Comparison of ENCODE assay signal across 8 cellular contexts in genomic region chr20:44887466-44887865, GRCh38. TPM values are rescaled to one million over a fixed set of nuclear protein-coding genes. Genes with fewer than 3 reads are reported as not detected.
DNase-seq lines count a peak whose midpoint lies in the region; ATAC-seq and TF ChIP-seq lines count a peak whose summit lies in the region.

No MANE protein-coding gene starts in this region.

- peaks cover 3% of the 10 kb centered on the region for H3K9me3 Mint-ChIP-seq in activated CD4-positive, alpha-beta T cell treated with anti-CD3 and anti-CD28 coated beads, Interleukin-2, amount 10 ng/mL, durations not matched to agents 7 days and 5 days
- H3K9me3 Mint-ChIP-seq in activated CD4-positive, alpha-beta memory T cell treated with anti-CD3 and anti-CD28 coated beads for 36 hours = peaks cover 3% of the 10 kb centered on the region

- H3K4me1 Mint-ChIP-seq in activated CD4-positive, alpha-beta T cell treated with anti-CD3 and anti-CD28 coated beads, Interleukin-2, amount 10 ng/mL, durations not matched to agents 7 days and 5 days = peaks cover 62% of the 10 kb centered on the region
- H3K4me1 Mint-ChIP-seq in activated CD4-positive, alpha-beta memory T cell treated with anti-CD3 and anti-CD28 coated beads for 36 hours (ENCODE audit: low read depth) = peaks cover 62% of the 10 kb centered on the region

- no peak for DNase-seq in activated CD4-positive, alpha-beta T cell treated with anti-CD3 and anti-CD28 coated beads, Interleukin-2, amount 10 ng/mL, durations not matched to agents 7 days and 5 days
- DNase-seq in activated CD4-positive, alpha-beta T cell treated with anti-CD3 and anti-CD28 coated beads for 1 hour = no peak
- no peak for DNase-seq in activated CD4-positive, alpha-beta memory T cell treated with anti-CD3 and anti-CD28 coated beads for 36 hours
- DNase-seq in stomach = no peak

- peaks cover 47 to 72% (median 60%) of the 10 kb centered on the region in 4 donors for H3K4me1 ChIP-seq in stomach

- peak overlapping the region; percentile 94 for H3K27ac Mint-ChIP-seq in activated CD4-positive, alpha-beta T cell treated with anti-CD3 and anti-CD28 coated beads, Interleukin-2, amount 10 ng/mL, durations not matched to agents 7 days and 5 days
- peak overlapping the region; percentile 82 for H3K27ac Mint-ChIP-seq in activated CD4-positive, alpha-beta memory T cell treated with anti-CD3 and anti-CD28 coated beads for 36 hours

- H3K9me3 ChIP-seq in stomach = no peaks in the 10 kb centered on the region

- H3K36me3 Mint-ChIP-seq in activated CD4-positive, alpha-beta T cell treated with anti-CD3 and anti-CD28 coated beads, Interleukin-2, amount 10 ng/mL, durations not matched to agents 7 days and 5 days (ENCODE audit: low read depth) = peaks cover 41% of the 10 kb centered on the region
- peaks cover 38% of the 10 kb centered on the region for H3K36me3 Mint-ChIP-seq in activated CD4-positive, alpha-beta memory T cell treated with anti-CD3 and anti-CD28 coated beads for 36 hours

- CTCF ChIA-PET in activated CD4-positive, alpha-beta T cell treated with anti-CD3 and anti-CD28 coated beads, Interleukin-2, amount 10 ng/mL, durations not matched to agents 7 days and 5 days (lab: Charles Lee) = interaction anchor here (0.7 to 1.8 kb wide), 4 partner anchors 8 to 55 kb away, joined by 3 to 8 read pairs (median 5); partner anchors contain the start of gene PABPC1L
- CTCF ChIA-PET in activated CD4-positive, alpha-beta memory T cell treated with anti-CD3 and anti-CD28 coated beads for 36 hours (lab: Charles Lee) = interaction anchor here (0.6 to 3.6 kb wide), 7 partner anchors 9 to 304 kb away, joined by 3 to 18 read pairs (median 6); partner anchors contain the start of genes PABPC1L and STK4

- TF ChIP-seq POLR2A in stomach (IDR thresholded peaks at IDR 0.05) = no peak

- TF ChIP-seq CTCF in stomach (IDR thresholded peaks at IDR 0.05) = no peak

- no peaks in the 10 kb centered on the region for H3K27me3 ChIP-seq in stomach

- H3K4me3 Mint-ChIP-seq in activated CD4-positive, alpha-beta T cell treated with anti-CD3 and anti-CD28 coated beads, Interleukin-2, amount 10 ng/mL, durations not matched to agents 7 days and 5 days = peak overlapping the region; percentile 90
- H3K4me3 Mint-ChIP-seq in activated CD4-positive, alpha-beta memory T cell treated with anti-CD3 and anti-CD28 coated beads for 36 hours = peak overlapping the region; percentile 85

- POLR2A ChIA-PET in activated CD4-positive, alpha-beta T cell treated with anti-CD3 and anti-CD28 coated beads, Interleukin-2, amount 10 ng/mL, durations not matched to agents 7 days and 5 days (lab: Charles Lee) = no interaction called here
- POLR2A ChIA-PET in activated CD4-positive, alpha-beta memory T cell treated with anti-CD3 and anti-CD28 coated beads for 36 hours (lab: Charles Lee) = interaction anchor here (1.1 to 1.7 kb wide), 3 partner anchors 8 to 14 kb away, joined by 4 read pairs; no protein-coding TSS in a partner anchor

- TF ChIP-seq EP300 in stomach (IDR thresholded peaks at IDR 0.05) = no peak

- peaks cover 0 to 3% (median 0%) of the 10 kb centered on the region in 4 donors for H3K36me3 ChIP-seq in stomach

- H3K27me3 Mint-ChIP-seq in activated CD4-positive, alpha-beta T cell treated with anti-CD3 and anti-CD28 coated beads, Interleukin-2, amount 10 ng/mL, durations not matched to agents 7 days and 5 days = no peaks in the 10 kb centered on the region
- no peaks in the 10 kb centered on the region for H3K27me3 Mint-ChIP-seq in activated CD4-positive, alpha-beta memory T cell treated with anti-CD3 and anti-CD28 coated beads for 36 hours

- 44 to 57% (median 49%) methylated on average over 4 of the region's 4 CpGs for WGBS in stomach, 5 donors

- intact Hi-C loops in activated CD4-positive, alpha-beta memory T cell treated with anti-CD3 and anti-CD28 coated beads for 36 hours (cut with micrococcal nuclease) = loop anchor here (10.0 kb wide), 1 partner anchor 673 kb away; the partner anchor contains the start of gene OSER1
- intact Hi-C loops in stomach (cut with DNase I; ENCODE audit: low total_unique reads) = no loop called here

- no peak for ATAC-seq in HG02885 (IDR thresholded peaks at IDR 0.05; ENCODE audit: poor library complexity, unreplicated experiment)
- no peak for ATAC-seq in HG02763 (IDR thresholded peaks at IDR 0.05; ENCODE audit: unreplicated experiment)
- no peak for ATAC-seq in HG02623 (IDR thresholded peaks at IDR 0.05; ENCODE audit: unreplicated experiment)

- peak overlapping the region in 1 of 5 donors; percentile 43 for H3K27ac ChIP-seq in stomach

- H3K4me3 ChIP-seq in iPS-11a (ENCODE audit: low read depth, low read length) (peak overlapping the region; percentile 95), stomach (peak overlapping the region; percentile 77 to 98 (median 78))

RNA-seq across cellular contexts. Expression of gene YWHAB, which starts 2.0 kb away (rescaled TPM):
- 100 to 1,000 TPM; 278 to 291 TPM for total RNA-seq in activated CD4-positive, alpha-beta T cell treated with anti-CD3 and anti-CD28 coated beads, Interleukin-2, amount 10 ng/mL, durations not matched to agents 7 days and 5 days
- 100 to 1,000 TPM; 280 to 284 TPM for total RNA-seq in activated CD4-positive, alpha-beta memory T cell treated with anti-CD3 and anti-CD28 coated beads for 36 hours
- total RNA-seq in stomach = 100 to 1,000 TPM in 3 of 5 donors, 10 to 100 TPM in 2; 52.2 to 131 (median 109) TPM
- 100 to 1,000 TPM in 1 of 3 donors, 10 to 100 TPM in 2; 71.8 to 135 (median 76.9) TPM for polyA plus RNA-seq in stomach

RNA-seq across cellular contexts. Expression of gene PABPC1L, which starts 22.4 kb away (rescaled TPM):
- total RNA-seq in activated CD4-positive, alpha-beta T cell treated with anti-CD3 and anti-CD28 coated beads, Interleukin-2, amount 10 ng/mL, durations not matched to agents 7 days and 5 days = 10 to 100 TPM; 59.4 to 60.6 TPM
- 10 to 100 TPM; 61.5 to 70.7 TPM for total RNA-seq in activated CD4-positive, alpha-beta memory T cell treated with anti-CD3 and anti-CD28 coated beads for 36 hours
- 100 to 1,000 TPM in 1 of 5 donors, 10 to 100 TPM in 3, 1 to 10 TPM in 1; 8.6 to 106 (median 32.0) TPM for total RNA-seq in stomach
- 10 to 100 TPM; 15.0 to 38.9 (median 23.3) TPM for polyA plus RNA-seq in stomach
